8 cellular contexts compared by ENCODE assay signal in the genomic region with DNA sequence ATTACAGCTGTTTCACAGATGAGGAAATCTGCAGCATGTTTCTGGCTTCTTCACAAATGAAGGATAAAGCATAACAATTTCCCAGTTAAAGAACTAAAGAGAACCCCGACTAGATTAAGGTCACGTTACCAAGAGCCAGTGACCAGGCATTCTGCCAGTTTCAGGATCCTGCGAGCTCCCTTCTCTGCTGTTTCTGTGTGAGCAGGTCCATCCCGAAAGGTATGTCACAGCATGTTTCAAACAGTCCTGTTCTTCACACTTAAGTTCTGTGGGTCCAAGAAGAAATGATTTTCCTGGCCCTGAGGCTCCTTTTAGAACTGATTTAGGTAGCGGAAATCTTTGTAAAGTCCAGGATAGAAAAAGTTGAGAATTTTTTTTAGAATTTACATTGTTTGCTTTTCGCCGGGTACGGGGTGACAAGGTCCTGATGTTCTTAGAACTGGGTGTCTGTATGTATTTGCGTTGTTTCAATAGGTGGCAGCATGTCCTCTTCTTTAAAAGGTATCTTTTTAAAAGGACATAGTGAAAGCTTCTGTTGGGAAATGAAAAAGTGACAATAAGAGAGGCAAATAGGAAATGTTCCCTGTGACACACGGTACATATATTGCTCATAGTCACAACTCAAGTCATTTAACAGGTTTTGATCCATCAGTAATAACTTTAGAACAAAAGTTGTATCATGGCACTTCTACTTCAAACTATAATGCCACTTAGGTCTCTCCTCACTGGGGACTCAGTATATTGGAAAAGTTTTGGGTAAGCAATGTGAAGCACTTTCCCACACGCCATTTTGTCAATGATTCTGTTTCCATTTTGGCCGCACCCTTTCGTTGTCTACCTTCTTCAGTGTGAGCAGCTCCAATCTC. TPM values are rescaled to one million over a fixed set of nuclear protein-coding genes. Genes with fewer than 3 reads are reported as not detected.
DNase-seq lines count a peak whose midpoint lies in the region; ATAC-seq lines count a peak whose summit lies in the region.

No MANE protein-coding gene starts in this region.

- CTCF ChIA-PET in activated naive CD4-positive, alpha-beta T cell treated with anti-CD3 and anti-CD28 coated beads for 36 hours (lab: Charles Lee): interaction anchor here (0.7 to 4.6 kb wide), 31 partner anchors 8 to 330 kb away, joined by 3 to 92 read pairs (median 5); a partner anchor contains a TSS
- CTCF ChIA-PET in T-cell (lab: Charles Lee): interaction anchor here (0.6 to 2.3 kb wide), 9 partner anchors 9 to 328 kb away, joined by 3 to 13 read pairs (median 4); no protein-coding TSS in a partner anchor

- intact Hi-C loops in activated naive CD4-positive, alpha-beta T cell treated with anti-CD3 and anti-CD28 coated beads for 36 hours (cut with micrococcal nuclease): loop anchor here (1.0 to 10.0 kb wide), 15 partner anchors 18 to 1660 kb away; a partner anchor contains a TSS

- peak overlapping the region; percentile 48 for H3K4me3 Mint-ChIP-seq in activated naive CD4-positive, alpha-beta T cell treated with anti-CD3 and anti-CD28 coated beads for 36 hours
- peak overlapping the region in 1 of 3 donors; percentile 0 for H3K4me3 Mint-ChIP-seq in T-cell

- H3K27ac Mint-ChIP-seq in activated naive CD4-positive, alpha-beta T cell treated with anti-CD3 and anti-CD28 coated beads for 36 hours: peak overlapping the region; percentile 79
- H3K27ac Mint-ChIP-seq in T-cell: no peak overlapping the region

- peak; percentile 56 for ATAC-seq in HG03378 (IDR thresholded peaks at IDR 0.05; ENCODE audit: unreplicated experiment)
- peak in 3 of 4 experiments; percentile 35 to 68 (median 41) for ATAC-seq in T-cell (replicated peaks in 1 of 4)
- ATAC-seq in stimulated activated naive CD8-positive, alpha-beta T cell treated with anti-CD3 and anti-CD28 coated beads, Interleukin-15, Interleukin-2, amounts not matched to agents 100 U/mL and 50 U/mL, for 24 hours: peak; percentile 72

- H3K27me3 Mint-ChIP-seq in activated naive CD4-positive, alpha-beta T cell treated with anti-CD3 and anti-CD28 coated beads for 36 hours (ENCODE audit: low read depth): no peaks in the 10 kb centered on the region
- peaks cover 7 to 16% of the 10 kb centered on the region in 2 donors for H3K27me3 Mint-ChIP-seq in T-cell

- peaks cover 12% of the 10 kb centered on the region for H3K36me3 Mint-ChIP-seq in activated naive CD4-positive, alpha-beta T cell treated with anti-CD3 and anti-CD28 coated beads for 36 hours (ENCODE audit: low read depth)
- H3K36me3 Mint-ChIP-seq in T-cell: no peaks in the 10 kb centered on the region

- peak; percentile 44 for DNase-seq in activated naive CD4-positive, alpha-beta T cell treated with anti-CD3 and anti-CD28 coated beads for 36 hours
- no peak for DNase-seq in activated naive CD4-positive, alpha-beta T cell treated with Interleukin-2 at 50 U/mL for 16 hours
- DNase-seq in T-cell (no peak), foreskin melanocyte (peak; percentile 36), NCI-H2029 treated with DMSO at 0.1 percent for 48 hours (lab: John Stamatoyannopoulos, UW) (no peak), germinal center (ENCODE audit: low spot score) (no peak)
- DNase-seq in stimulated activated naive CD8-positive, alpha-beta T cell treated with anti-CD3 and anti-CD28 coated beads, Interleukin-15, Interleukin-2, amounts not matched to agents 100 U/mL and 50 U/mL, for 24 hours: no peak

- POLR2A ChIA-PET in T-cell (lab: Charles Lee): no interaction called here

- peaks cover 43% of the 10 kb centered on the region for H3K4me1 Mint-ChIP-seq in activated naive CD4-positive, alpha-beta T cell treated with anti-CD3 and anti-CD28 coated beads for 36 hours (ENCODE audit: low read depth)
- peaks cover 0 to 6% (median 4%) of the 10 kb centered on the region in 3 donors for H3K4me1 Mint-ChIP-seq in T-cell

- no peaks in the 10 kb centered on the region for H3K9me3 Mint-ChIP-seq in activated naive CD4-positive, alpha-beta T cell treated with anti-CD3 and anti-CD28 coated beads for 36 hours
- H3K9me3 Mint-ChIP-seq in T-cell: no peaks in the 10 kb centered on the region

RNA-seq across cellular contexts. Expression of a gene that starts 18.4 kb away (rescaled TPM):
- total RNA-seq in activated naive CD4-positive, alpha-beta T cell treated with anti-CD3 and anti-CD28 coated beads for 36 hours: 10 to 100 TPM; 49.9 to 53.1 TPM
- under 1 TPM in 2 of 5 donors, not detected in 3; 0.20 to 0.70 TPM for total RNA-seq in T-cell

Comparison
In these comparisons a context has a peak if more than half of its experiments do, and no peak if none do; other contexts are left out.
1. DNase-seq: peak in activated naive CD4-positive, alpha-beta T cell treated with anti-CD3 and anti-CD28 coated beads for 36 hours (single experiment) and foreskin melanocyte (single experiment); none in activated naive CD4-positive, alpha-beta T cell treated with Interleukin-2 at 50 U/mL for 16 hours (single experiment), T-cell (0 of 34), stimulated activated naive CD8-positive, alpha-beta T cell treated with anti-CD3 and anti-CD28 coated beads, Interleukin-15, Interleukin-2, amounts not matched to agents 100 U/mL and 50 U/mL, for 24 hours (single experiment), NCI-H2029 treated with DMSO at 0.1 percent for 48 hours (single experiment) and germinal center (single experiment).
2. RNA of a gene that starts 18.4 kb away (total RNA-seq): 49.9 to 53.1 TPM in activated naive CD4-positive, alpha-beta T cell treated with anti-CD3 and anti-CD28 coated beads for 36 hours; 0.20 to 0.70 TPM in T-cell; every median in the first group is over 10 times any median in the second.
3. Peak in every context shown above with its lines, with median percentiles within 50 percentile points of each other: ATAC-seq.